Comparison of ENCODE assay signal across 8 cellular contexts in genomic region chr15:43370975-43371974, GRCh38. TPM values are rescaled to one million over a fixed set of nuclear protein-coding genes. Genes with fewer than 3 reads are reported as not detected.
DNase-seq lines count a peak whose midpoint lies in the region; ATAC-seq lines count a peak whose summit lies in the region.

TSS of gene TUBGCP4 (plus strand) at chr15:43371101. CDS start at chr15:43371355, 254 bp downstream.
TSS of gene ZSCAN29 (minus strand) at chr15:43371043. CDS start at chr15:43369913, 1,130 bp downstream.

- ATAC-seq in GM21723 (IDR thresholded peaks at IDR 0.05; ENCODE audit: unreplicated experiment): peak; percentile 81

- peaks cover 6% of the 10 kb centered on the region for H3K9me3 ChIP-seq in neuron (ENCODE audit: low read length)
- H3K9me3 ChIP-seq in subcutaneous abdominal adipose tissue (ENCODE audit: control insufficient read depth in 5 of 5, low read length in 5 of 5): no peaks in the 10 kb centered on the region

- H2AFZ ChIP-seq in neuron (ENCODE audit: low read depth, low read length): peak within 1 kb of the TSS; percentile 91

- no peaks in the 10 kb centered on the region for H3K27me3 ChIP-seq in neuron (ENCODE audit: insufficient read depth, low read length)
- no peaks in the 10 kb centered on the region for H3K27me3 ChIP-seq in subcutaneous abdominal adipose tissue (ENCODE audit: control insufficient read depth in 5 of 5, insufficient read depth in 4 of 5, low read length in 5 of 5)

- H3K4me1 ChIP-seq in neuron (ENCODE audit: insufficient read depth, low read length) (peaks cover 26% of the 10 kb centered on the region), subcutaneous abdominal adipose tissue (ENCODE audit: control insufficient read depth in 5 of 5, insufficient read depth in 5 of 5, low read length in 5 of 5) (peaks cover 6 to 36% (median 31%) of the 10 kb centered on the region in 5 donors)

- H3K4me3 ChIP-seq in neuron (ENCODE audit: low read length): peak within 1 kb of the TSS; percentile 89
- peak within 1 kb of the TSS; percentile 85 to 98 (median 96) for H3K4me3 ChIP-seq in subcutaneous abdominal adipose tissue (ENCODE audit: low read depth in 1 of 5, low read length in 5 of 5)

- DNase-seq in DMS79 treated with DMSO at 0.1 percent for 48 hours (lab: John Stamatoyannopoulos, UW) (peak; percentile 67), LHCN-M2 (ENCODE audit: low read depth) (peak; percentile 75), SHP77 (lab: John Stamatoyannopoulos, UW) (peak; percentile 84 to 86), activated gamma-delta T cell (lab: John Stamatoyannopoulos, UW) (peak; percentile 64), foreskin melanocyte (peak; percentile 64)

- peak within 1 kb of the TSS; percentile 81 to 96 (median 89) for H3K9ac ChIP-seq in subcutaneous abdominal adipose tissue (ENCODE audit: low read length in 5 of 5)

- peak within 1 kb of the TSS; percentile 54 for H3K27ac ChIP-seq in subcutaneous abdominal adipose tissue (ENCODE audit: low read depth, low read length)

- peaks cover 37% of the 10 kb centered on the region for H3K36me3 ChIP-seq in neuron (ENCODE audit: insufficient read depth, low read length)
- peaks cover 5 to 14% (median 13%) of the 10 kb centered on the region in 5 donors for H3K36me3 ChIP-seq in subcutaneous abdominal adipose tissue (ENCODE audit: control insufficient read depth in 5 of 5, insufficient read depth in 5 of 5, low read length in 5 of 5)

RNA-seq across cellular contexts. Expression of gene TUBGCP4, which starts in this region (rescaled TPM):
- 13.8 and 15.6 TPM in 2 replicates for total RNA-seq in LHCN-M2 (2014; rRNA removed)
- 7.4 TPM for polyA plus RNA-seq in LHCN-M2 (2012)

RNA-seq across cellular contexts. Expression of gene ZSCAN29, which starts in this region (rescaled TPM):
- total RNA-seq in LHCN-M2 (2014; rRNA removed): 20.8 and 24.2 TPM in 2 replicates
- polyA plus RNA-seq in LHCN-M2 (2012): 6.8 TPM

Comparison
In these comparisons a context has a peak if more than half of its experiments do, and no peak if none do; other contexts are left out.
1. Peak in every context shown above with its lines: DNase-seq, ATAC-seq, H3K4me3 ChIP-seq and H3K27ac ChIP-seq.